ENCODE assay signal across 1 cellular context in genomic region chr16:67268136-67268579, GRCh38.
TF ChIP-seq lines count a peak whose summit lies in the region.

No MANE protein-coding gene starts in this region.

TF ChIP-seq in K562, 482 proteins besides CTCF, POLR2A, EP300 and RAD21 (continued from another document and continues in another):
- TF ChIP-seq ZBTB40 (IDR thresholded peaks at IDR 0.05): no peak
- no peak for TF ChIP-seq ZBTB40 (CRISPR knock-in tag; IDR thresholded peaks at IDR 0.05)
- no peak for TF ChIP-seq ZNF830 (CRISPR knock-in tag; IDR thresholded peaks at IDR 0.05)
- peak; percentile 60; the same call in 1 of the 2 replicates for TF ChIP-seq SMAD4 (CRISPR knock-in tag; conservative IDR thresholded peaks at IDR 0.05)
- TF ChIP-seq MED1 (CRISPR knock-in tag; IDR thresholded peaks at IDR 0.05; ENCODE audit: borderline replicate concordance): no peak
- TF ChIP-seq PHF20 (IDR thresholded peaks at IDR 0.05; ENCODE audit: partially characterized antibody): no peak
- TF ChIP-seq ZNF354B (CRISPR knock-in tag; IDR thresholded peaks at IDR 0.05): no peak
- no peak for TF ChIP-seq RNF219 (CRISPR knock-in tag; IDR thresholded peaks at IDR 0.05)
- TF ChIP-seq GTF3C2 (IDR thresholded peaks at IDR 0.05; ENCODE audit: borderline replicate concordance, extremely low read depth, insufficient read length): no peak
- no peak for TF ChIP-seq ZNF253 (CRISPR knock-in tag; conservative IDR thresholded peaks at IDR 0.05)
- no peak for TF ChIP-seq SNAPC5 (CRISPR knock-in tag; IDR thresholded peaks at IDR 0.05)
- TF ChIP-seq ERF (CRISPR knock-in tag; IDR thresholded peaks at IDR 0.05): no peak
- no peak for TF ChIP-seq NONO (IDR thresholded peaks at IDR 0.05; ENCODE audit: low read depth in 2 of 2, low read length in 1 of 2)
- TF ChIP-seq BACH1 (tag; IDR thresholded peaks at IDR 0.05): no peak
- no peak for TF ChIP-seq CAMTA2 (CRISPR knock-in tag; conservative IDR thresholded peaks at IDR 0.05)
- no peak for TF ChIP-seq RBFOX2 (IDR thresholded peaks at IDR 0.05; ENCODE audit: low read depth, low read length)
- no peak for TF ChIP-seq ZNF140 (CRISPR knock-in tag; IDR thresholded peaks at IDR 0.05)
- TF ChIP-seq NUFIP1 (IDR thresholded peaks at IDR 0.05; ENCODE audit: partially characterized antibody): peak; percentile 76
- no peak for TF ChIP-seq SNIP1 (IDR thresholded peaks at IDR 0.05; ENCODE audit: low read depth)
- no peak for TF ChIP-seq ATF1 (CRISPR knock-in tag; IDR thresholded peaks at IDR 0.05)
- TF ChIP-seq ATF1 (tag; IDR thresholded peaks at IDR 0.05): peak; percentile 70
- peak; percentile 60; the same call in 1 of the 2 replicates for TF ChIP-seq NFATC3 (IDR thresholded peaks at IDR 0.05)
- TF ChIP-seq ZNF277 (CRISPR knock-in tag; IDR thresholded peaks at IDR 0.05; ENCODE audit: borderline replicate concordance): no peak
- TF ChIP-seq EP400 (IDR thresholded peaks at IDR 0.05): peak; percentile 51; the same call in 1 of the 2 replicates
- no peak for TF ChIP-seq EWSR1 (IDR thresholded peaks at IDR 0.05; ENCODE audit: borderline replicate concordance, low read depth, partially characterized antibody)
- no peak for TF ChIP-seq TARDBP (IDR thresholded peaks at IDR 0.05)
- TF ChIP-seq HMG20A (CRISPR knock-in tag; conservative IDR thresholded peaks at IDR 0.05): no peak
- no peak for TF ChIP-seq TCF15 (CRISPR knock-in tag; IDR thresholded peaks at IDR 0.05)
- TF ChIP-seq ETV1 (tag; conservative IDR thresholded peaks at IDR 0.05; ENCODE audit: low read depth): no peak
- no peak for TF ChIP-seq CEBPG (CRISPR knock-in tag; IDR thresholded peaks at IDR 0.05)
- TF ChIP-seq CEBPG (tag; conservative IDR thresholded peaks at IDR 0.05 in 1 of 2, IDR thresholded peaks at IDR 0.05 in 1 of 2): no peak
- TF ChIP-seq ARID3B (CRISPR knock-in tag; IDR thresholded peaks at IDR 0.05; ENCODE audit: borderline replicate concordance): no peak
- peak in 1 of 2 experiments; percentile 44; a peak in 1 of 4 replicates for TF ChIP-seq ZMIZ1 (IDR thresholded peaks at IDR 0.05; ENCODE audit: low read depth in 2 of 2, low read length in 2 of 2)
- TF ChIP-seq ZNF77 (CRISPR knock-in tag; IDR thresholded peaks at IDR 0.05): no peak
- TF ChIP-seq CHD4 (IDR thresholded peaks at IDR 0.05; ENCODE audit: insufficient read depth, insufficient replicate concordance, low read depth, low read length, poor library complexity, severe bottlenecking): no peak
- TF ChIP-seq THRB (CRISPR knock-in tag; conservative IDR thresholded peaks at IDR 0.05): no peak
